In genomic region chr20:32263398-32263954, GRCh38 we compare ENCODE assay signal across 1 cellular context.
TF ChIP-seq lines count a peak whose summit lies in the region.

No MANE protein-coding gene starts in this region.

TF ChIP-seq in HepG2, 621 proteins besides CTCF, POLR2A, EP300 and RAD21 (continued from another document and continues in another):
- no peak for TF ChIP-seq MLXIP (CRISPR knock-in tag; IDR thresholded peaks at IDR 0.05; ENCODE audit: borderline replicate concordance)
- TF ChIP-seq PHF5A (CRISPR knock-in tag; IDR thresholded peaks at IDR 0.05; ENCODE audit: low read depth, unreplicated experiment): no peak
- TF ChIP-seq HNRNPUL1 (IDR thresholded peaks at IDR 0.05; ENCODE audit: low read depth, low read length): no peak
- TF ChIP-seq ZBTB21 (CRISPR knock-in tag; IDR thresholded peaks at IDR 0.05): no peak
- no peak for TF ChIP-seq SIX4 (CRISPR knock-in tag; IDR thresholded peaks at IDR 0.05)
- TF ChIP-seq SOX13 (IDR thresholded peaks at IDR 0.05): 0 out of 2 replicates have a peak, but pooled peaks have one; percentile 13
- 0 out of 4 replicates have a peak, but pooled peaks of 1 of the 2 experiments have one; percentile 45 for TF ChIP-seq SOX13 (CRISPR knock-in tag; conservative IDR thresholded peaks at IDR 0.05 in 1 of 2, IDR thresholded peaks at IDR 0.05 in 1 of 2)
- no peak for TF ChIP-seq ZNF639 (CRISPR knock-in tag; conservative IDR thresholded peaks at IDR 0.05)
- TF ChIP-seq HOMEZ (CRISPR knock-in tag; IDR thresholded peaks at IDR 0.05; ENCODE audit: low read depth): no peak
- no peak for TF ChIP-seq BRF2 (CRISPR knock-in tag; IDR thresholded peaks at IDR 0.05)
- no peak for TF ChIP-seq RORA (CRISPR knock-in tag; IDR thresholded peaks at IDR 0.05)
- no peak for TF ChIP-seq ZNF678 (CRISPR knock-in tag; IDR thresholded peaks at IDR 0.05)
- TF ChIP-seq ZNF331 (CRISPR knock-in tag; IDR thresholded peaks at IDR 0.05): peak; percentile 71; the same call in 1 of the 2 replicates
- peak; percentile 84 for TF ChIP-seq FOXK1 (CRISPR knock-in tag; IDR thresholded peaks at IDR 0.05; ENCODE audit: borderline replicate concordance, low read depth)
- TF ChIP-seq ZNF619 (CRISPR knock-in tag; IDR thresholded peaks at IDR 0.05): no peak
- TF ChIP-seq PRMT3 (CRISPR knock-in tag; IDR thresholded peaks at IDR 0.05; ENCODE audit: borderline replicate concordance, low read depth): no peak
- TF ChIP-seq IRF9 (CRISPR knock-in tag; IDR thresholded peaks at IDR 0.05; ENCODE audit: borderline replicate concordance): no peak
- no peak for TF ChIP-seq LBX2 (CRISPR knock-in tag; IDR thresholded peaks at IDR 0.05; ENCODE audit: borderline replicate concordance)
- peak; percentile 99 for TF ChIP-seq ZNF362 (CRISPR knock-in tag; IDR thresholded peaks at IDR 0.05; ENCODE audit: borderline replicate concordance)
- TF ChIP-seq NBN (conservative IDR thresholded peaks at IDR 0.05): no peak
- no peak for TF ChIP-seq ZNF143 (CRISPR knock-in tag; IDR thresholded peaks at IDR 0.05)
- TF ChIP-seq MXD1 (CRISPR knock-in tag; IDR thresholded peaks at IDR 0.05): no peak
- TF ChIP-seq KLF15 (CRISPR knock-in tag; IDR thresholded peaks at IDR 0.05; ENCODE audit: borderline replicate concordance): no peak
- TF ChIP-seq NFATC3 (CRISPR knock-in tag; IDR thresholded peaks at IDR 0.05): no peak
- no peak for TF ChIP-seq ZFP1 (CRISPR knock-in tag; IDR thresholded peaks at IDR 0.05)
- no peak for TF ChIP-seq RARG (CRISPR knock-in tag; IDR thresholded peaks at IDR 0.05; ENCODE audit: low read depth)
- TF ChIP-seq ZNF883 (CRISPR knock-in tag; IDR thresholded peaks at IDR 0.05; ENCODE audit: not compliant biosample characterization): no peak
- TF ChIP-seq SYNCRIP (IDR thresholded peaks at IDR 0.05; ENCODE audit: insufficient read depth, low read depth, low read length): no peak
- no peak for TF ChIP-seq SRF (IDR thresholded peaks at IDR 0.05; ENCODE audit: low read depth, low read length)
- TF ChIP-seq ZNF850 (CRISPR knock-in tag; conservative IDR thresholded peaks at IDR 0.05): no peak
- TF ChIP-seq ZNF784 (CRISPR knock-in tag; IDR thresholded peaks at IDR 0.05; ENCODE audit: borderline replicate concordance): no peak
- no peak for TF ChIP-seq PREB (CRISPR knock-in tag; IDR thresholded peaks at IDR 0.05)
- TF ChIP-seq ZNF207 (IDR thresholded peaks at IDR 0.05; ENCODE audit: borderline replicate concordance): no peak
- TF ChIP-seq MTERF4 (CRISPR knock-in tag; IDR thresholded peaks at IDR 0.05): no peak
- no peak for TF ChIP-seq GMEB1 (CRISPR knock-in tag; IDR thresholded peaks at IDR 0.05; ENCODE audit: borderline replicate concordance)
- no peak for TF ChIP-seq NFRKB (IDR thresholded peaks at IDR 0.05)
- TF ChIP-seq HNF1B (CRISPR knock-in tag; IDR thresholded peaks at IDR 0.05): no peak
- TF ChIP-seq ZNF414 (CRISPR knock-in tag; IDR thresholded peaks at IDR 0.05): 0 out of 2 replicates have a peak, but pooled peaks have one; percentile 81
- peak; percentile 34; the same call in 1 of the 2 replicates for TF ChIP-seq NCOA2 (CRISPR knock-in tag; IDR thresholded peaks at IDR 0.05)
- no peak for TF ChIP-seq CHD2 (IDR thresholded peaks at IDR 0.05; ENCODE audit: low read depth, low read length)
- TF ChIP-seq EEA1 (CRISPR knock-in tag; IDR thresholded peaks at IDR 0.05; ENCODE audit: borderline replicate concordance): no peak
- TF ChIP-seq ZKSCAN1 (IDR thresholded peaks at IDR 0.05; ENCODE audit: low read length): no peak
- no peak for TF ChIP-seq HNRNPLL (IDR thresholded peaks at IDR 0.05; ENCODE audit: low read depth, low read length, poor library complexity, severe bottlenecking)
- no peak for TF ChIP-seq KAT7 (CRISPR knock-in tag; IDR thresholded peaks at IDR 0.05; ENCODE audit: borderline replicate concordance)
- TF ChIP-seq ZNF660 (CRISPR knock-in tag; IDR thresholded peaks at IDR 0.05; ENCODE audit: borderline replicate concordance, low read depth): no peak
- TF ChIP-seq CAMTA2 (CRISPR knock-in tag; IDR thresholded peaks at IDR 0.05; ENCODE audit: borderline replicate concordance): no peak
